Comparison of ENCODE assay signal across 1 cellular context in genomic region chr2:39181297-39181696, GRCh38.
A peak's percentile ranks its signal among the peaks of the same experiment; 100 is the strongest.
TF ChIP-seq lines count a peak whose summit lies in the region.

No MANE protein-coding gene starts in this region.

TF ChIP-seq in HepG2, 621 proteins besides CTCF, POLR2A, EP300 and RAD21 (continued from another document):
- TF ChIP-seq GATAD2A (CRISPR knock-in tag; IDR thresholded peaks at IDR 0.05) (0 out of 2 replicates have a peak, but pooled peaks have one; percentile 35), CEBPB (IDR thresholded peaks at IDR 0.05; ENCODE audit: borderline replicate concordance, low read depth, low read length) (peak; percentile 39; the same call in 1 of the 2 replicates), SALL1 (CRISPR knock-in tag; IDR thresholded peaks at IDR 0.05) (peak; percentile 69; the same call in 1 of the 2 replicates), HMG20B (CRISPR knock-in tag; conservative IDR thresholded peaks at IDR 0.05) (no peak), RARA (CRISPR knock-in tag; IDR thresholded peaks at IDR 0.05) (peak; percentile 73), POGK (CRISPR knock-in tag; conservative IDR thresholded peaks at IDR 0.05) (no peak), KMT2A (CRISPR knock-in tag; IDR thresholded peaks at IDR 0.05) (no peak), ZNF282 (IDR thresholded peaks at IDR 0.05; ENCODE audit: partially characterized antibody) (no peak), NR2F6 (IDR thresholded peaks at IDR 0.05) (peak; percentile 27; the same call in 1 of the 2 replicates), NR2F6 (CRISPR knock-in tag; IDR thresholded peaks at IDR 0.05) (no peak), ZMYM4 (CRISPR knock-in tag; IDR thresholded peaks at IDR 0.05) (peak; percentile 22; the same call in 1 of the 2 replicates), NR2F1 (CRISPR knock-in tag; IDR thresholded peaks at IDR 0.05) (peak in 1 of 2 experiments; percentile 69; a peak in 2 of 4 replicates), ZNF644 (CRISPR knock-in tag; IDR thresholded peaks at IDR 0.05; ENCODE audit: low read depth) (peak; percentile 55; the same call in 1 of the 2 replicates), FIP1L1 (IDR thresholded peaks at IDR 0.05; ENCODE audit: borderline replicate concordance, insufficient read depth, low read depth, low read length) (no peak), CEBPG (CRISPR knock-in tag; IDR thresholded peaks at IDR 0.05) (0 out of 2 replicates have a peak, but pooled peaks have one; percentile 28), MIXL1 (CRISPR knock-in tag; IDR thresholded peaks at IDR 0.05) (no peak), RXRB (CRISPR knock-in tag; IDR thresholded peaks at IDR 0.05; ENCODE audit: borderline replicate concordance) (0 out of 2 replicates have a peak, but pooled peaks have one; percentile 29), ZNF138 (CRISPR knock-in tag; IDR thresholded peaks at IDR 0.05; ENCODE audit: low read depth) (no peak), ZNF670 (CRISPR knock-in tag; IDR thresholded peaks at IDR 0.05; ENCODE audit: borderline replicate concordance) (0 out of 2 replicates have a peak, but pooled peaks have one; percentile 30), CCAR2 (optimal IDR thresholded peaks at IDR 0.05; ENCODE audit: low read depth, low read length) (no peak), ATF5 (CRISPR knock-in tag; IDR thresholded peaks at IDR 0.05; ENCODE audit: low read depth) (no peak), ZNF572 (CRISPR knock-in tag; IDR thresholded peaks at IDR 0.05) (no peak), RFX5 (IDR thresholded peaks at IDR 0.05; ENCODE audit: low read depth, low read length) (no peak), AHDC1 (CRISPR knock-in tag; IDR thresholded peaks at IDR 0.05; ENCODE audit: borderline replicate concordance) (peak; percentile 69; the same call in 1 of the 2 replicates), ARID5B (CRISPR knock-in tag; IDR thresholded peaks at IDR 0.05) (peak; percentile 80), HNF4A (CRISPR knock-in tag; IDR thresholded peaks at IDR 0.05) (peak; percentile 49), MEF2D (CRISPR knock-in tag; IDR thresholded peaks at IDR 0.05) (no peak), ZNF629 (CRISPR knock-in tag; conservative IDR thresholded peaks at IDR 0.05) (no peak)
- TF ChIP-seq, protein P1, sequence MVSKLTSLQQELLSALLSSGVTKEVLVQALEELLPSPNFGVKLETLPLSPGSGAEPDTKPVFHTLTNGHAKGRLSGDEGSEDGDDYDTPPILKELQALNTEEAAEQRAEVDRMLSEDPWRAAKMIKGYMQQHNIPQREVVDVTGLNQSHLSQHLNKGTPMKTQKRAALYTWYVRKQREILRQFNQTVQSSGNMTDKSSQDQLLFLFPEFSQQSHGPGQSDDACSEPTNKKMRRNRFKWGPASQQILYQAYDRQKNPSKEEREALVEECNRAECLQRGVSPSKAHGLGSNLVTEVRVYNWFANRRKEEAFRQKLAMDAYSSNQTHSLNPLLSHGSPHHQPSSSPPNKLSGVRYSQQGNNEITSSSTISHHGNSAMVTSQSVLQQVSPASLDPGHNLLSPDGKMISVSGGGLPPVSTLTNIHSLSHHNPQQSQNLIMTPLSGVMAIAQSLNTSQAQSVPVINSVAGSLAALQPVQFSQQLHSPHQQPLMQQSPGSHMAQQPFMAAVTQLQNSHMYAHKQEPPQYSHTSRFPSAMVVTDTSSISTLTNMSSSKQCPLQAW (CRISPR knock-in tag; IDR thresholded peaks at IDR 0.05) = no peak
